Comparison of ENCODE assay signal across 13 cellular contexts in the genomic region with DNA sequence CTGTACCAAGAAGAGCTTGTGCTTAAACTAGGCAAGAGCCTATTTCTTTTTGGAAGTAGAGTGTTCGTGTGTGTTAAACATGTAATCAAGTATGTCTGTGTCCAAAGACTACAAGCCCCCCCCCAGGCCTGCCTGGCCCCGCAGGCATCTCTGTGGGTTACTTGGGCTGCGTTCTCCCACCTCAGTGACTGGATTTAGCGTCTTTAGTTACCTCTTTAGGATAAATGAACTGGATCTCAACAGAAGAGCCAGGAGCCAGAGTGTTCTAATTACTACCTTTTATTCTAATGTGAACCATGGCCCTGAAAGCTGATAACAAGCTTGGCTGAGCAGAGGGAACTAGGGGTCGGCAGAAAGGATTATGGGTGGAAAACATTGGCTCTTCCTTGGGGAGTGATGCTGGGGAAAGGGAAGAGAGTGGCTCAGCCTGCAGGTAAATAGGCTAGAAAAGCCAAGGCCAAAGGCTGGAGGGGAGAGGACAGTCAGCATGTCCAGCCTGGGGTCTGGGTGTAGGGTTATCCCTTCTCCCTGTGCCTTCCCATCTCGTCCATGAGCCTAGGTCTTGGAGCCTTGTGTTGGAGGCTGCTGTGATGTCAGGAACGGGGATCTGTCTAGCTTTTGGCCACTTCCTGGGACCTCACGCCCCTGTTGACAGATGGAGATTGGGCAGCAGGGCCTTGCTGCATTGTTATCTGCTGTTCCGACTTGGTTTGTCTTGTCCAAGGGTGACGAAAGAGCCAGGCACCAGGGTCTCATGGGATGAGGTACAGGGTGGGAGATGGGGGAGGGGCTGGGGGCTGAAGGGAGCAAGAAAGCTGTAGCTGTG. TPM values are rescaled to one million over a fixed set of nuclear protein-coding genes. Genes with fewer than 3 reads are reported as not detected.
DNase-seq lines count a peak whose midpoint lies in the region; ATAC-seq and TF ChIP-seq lines count a peak whose summit lies in the region.
"Had no signal": no experiment of that assay in that cellular context is flagged by ENCODE, and none has a peak within 500 bp of the region (broad histone marks: within the 10 kb centered on the region; RNA-seq: fewer than 3 reads in every experiment).

No MANE protein-coding gene starts in this region.

- CTCF ChIA-PET in activated B cell treated with CpG ODN at 0.5 μM for 24 hours (lab: Charles Lee) (interaction anchor here (10.0 kb wide), 1 partner anchor 32 kb away, joined by 175 read pairs; no protein-coding TSS in a partner anchor), WTC11 (lab: Charles Lee) (interaction anchor here (1.3 to 4.6 kb wide), 2 partner anchors 10 to 35 kb away, joined by 6 to 41 read pairs; a partner anchor contains a TSS)

- peak overlapping the region; percentile 80 for H3K27ac Mint-ChIP-seq in activated B cell treated with CpG ODN at 0.5 μM for 24 hours
- peak overlapping the region; percentile 68 to 78 (median 73) for H3K27ac Mint-ChIP-seq in immature natural killer cell
- no peak overlapping the region for H3K27ac Mint-ChIP-seq in WTC11
- H3K27ac Mint-ChIP-seq: HFFc6 had no signal

- peaks cover 100% of the 10 kb centered on the region for H3K36me3 ChIP-seq in BLaER1

- H3K9ac ChIP-seq in BLaER1, result no peak overlapping the region

- POLR2A ChIA-PET in activated B cell treated with CpG ODN at 0.5 μM for 24 hours (lab: Charles Lee), result interaction anchor here (0.5 to 30.4 kb wide), 6 partner anchors 25 to 724 kb away, joined by 3 to 2478 read pairs (median 5); a partner anchor contains a TSS
- POLR2A ChIA-PET in WTC11 (lab: Charles Lee), result no interaction called here

- H3K4me1 Mint-ChIP-seq in activated B cell treated with CpG ODN at 0.5 μM for 24 hours (peaks cover 61% of the 10 kb centered on the region), immature natural killer cell (peaks cover 4 to 6% of the 10 kb centered on the region in 2 donors), WTC11 (no peaks in the 10 kb centered on the region)

- H3K27me3 ChIP-seq in BLaER1, result no peaks in the 10 kb centered on the region

- peak overlapping the region; percentile 43; the same call in 1 of the 2 replicates for H3K27ac ChIP-seq in BLaER1

- H3K27me3 Mint-ChIP-seq in activated B cell treated with CpG ODN at 0.5 μM for 24 hours (no peaks in the 10 kb centered on the region), immature natural killer cell (ENCODE audit: low read depth in 3 of 3) (peaks cover 3 to 5% (median 5%) of the 10 kb centered on the region in 3 donors), WTC11 (ENCODE audit: low read depth) (no peaks in the 10 kb centered on the region)

- no peak overlapping the region for H3K4me3 ChIP-seq in BLaER1
- H3K4me3 ChIP-seq in GM12865 (ENCODE audit: low read depth, low read length), result no peak overlapping the region
- H3K4me3 ChIP-seq: mucosa of descending colon had no signal

- H4K20me1 ChIP-seq in BLaER1, result peaks cover 97% of the 10 kb centered on the region

- TF ChIP-seq CTCF in GM12865 (IDR thresholded peaks at IDR 0.05; ENCODE audit: insufficient read depth, low read depth, low read length, missing control alignments) (no peak), activated B cell treated with CpG ODN at 0.5 μM for 24 hours (IDR thresholded peaks at IDR 0.05) (no peak), WTC11 (IDR thresholded peaks at IDR 0.05) (no peak)

- ATAC-seq in activated B cell treated with CpG ODN at 0.5 μM for 24 hours (ENCODE audit: low read depth), result no peak
- no peak for ATAC-seq in WTC11

- H3K9me3 ChIP-seq in BLaER1, result no peaks in the 10 kb centered on the region
- H3K9me3 ChIP-seq: mucosa of descending colon had no signal

- intact Hi-C loops in activated B cell treated with CpG ODN at 0.5 μM for 24 hours (cut with micrococcal nuclease), result loop anchor here (1.0 kb wide), 1 partner anchor 8 kb away; no protein-coding TSS in a partner anchor

- H3K36me3 Mint-ChIP-seq in activated B cell treated with CpG ODN at 0.5 μM for 24 hours (ENCODE audit: low read depth) (peaks cover 87% of the 10 kb centered on the region), immature natural killer cell (peaks cover 5 to 25% (median 18%) of the 10 kb centered on the region in 3 donors), WTC11 (peaks cover 37% of the 10 kb centered on the region)

- no peaks in the 10 kb centered on the region for H3K9me3 Mint-ChIP-seq in activated B cell treated with CpG ODN at 0.5 μM for 24 hours
- H3K9me3 Mint-ChIP-seq in immature natural killer cell, result no peaks in the 10 kb centered on the region
- no peaks in the 10 kb centered on the region for H3K9me3 Mint-ChIP-seq in WTC11
- H3K9me3 Mint-ChIP-seq: HFFc6 had no signal

- peak overlapping the region; percentile 16 for H3K4me3 Mint-ChIP-seq in activated B cell treated with CpG ODN at 0.5 μM for 24 hours
- H3K4me3 Mint-ChIP-seq in immature natural killer cell, result no peak overlapping the region
- no peak overlapping the region for H3K4me3 Mint-ChIP-seq in WTC11
- H3K4me3 Mint-ChIP-seq: HFFc6 had no signal

- peak; percentile 57 for DNase-seq in GM12865 (ENCODE audit: low read depth)
- no peak for DNase-seq in activated B cell treated with CpG ODN at 0.5 μM for 24 hours
- no peak for DNase-seq in immature natural killer cell
- DNase-seq in WTC11 (ENCODE audit: low spot score), result no peak
- DNase-seq in cerebellum (ENCODE audit: low spot score), result no peak
- DNase-seq in stimulated activated CD4-positive, alpha-beta T cell treated with anti-CD3 and anti-CD28 coated beads, Interleukin-2, amount 100 ng/mL, for 24 hours, result no peak
- DNase-seq in stimulated activated CD4-positive, alpha-beta T cell treated with anti-CD3 and anti-CD28 coated beads, Interleukin-4, amount 100 ng/mL, for 24 hours, result no peak
- DNase-seq: activated CD8-positive, alpha-beta memory T cell treated with anti-CD3 and anti-CD28 coated beads for 24 hours; HFFc6; mucosa of descending colon; NCI-H1105; stimulated activated naive CD4-positive, alpha-beta T cell had no signal

- H3K4me1 ChIP-seq in BLaER1, result peaks cover 55% of the 10 kb centered on the region

- H3K4me2 ChIP-seq in BLaER1, result no peak overlapping the region

TF ChIP-seq in WTC11, 78 proteins besides CTCF, POLR2A, EP300 and RAD21 (continues in another document):
- TF ChIP-seq, protein P1, sequence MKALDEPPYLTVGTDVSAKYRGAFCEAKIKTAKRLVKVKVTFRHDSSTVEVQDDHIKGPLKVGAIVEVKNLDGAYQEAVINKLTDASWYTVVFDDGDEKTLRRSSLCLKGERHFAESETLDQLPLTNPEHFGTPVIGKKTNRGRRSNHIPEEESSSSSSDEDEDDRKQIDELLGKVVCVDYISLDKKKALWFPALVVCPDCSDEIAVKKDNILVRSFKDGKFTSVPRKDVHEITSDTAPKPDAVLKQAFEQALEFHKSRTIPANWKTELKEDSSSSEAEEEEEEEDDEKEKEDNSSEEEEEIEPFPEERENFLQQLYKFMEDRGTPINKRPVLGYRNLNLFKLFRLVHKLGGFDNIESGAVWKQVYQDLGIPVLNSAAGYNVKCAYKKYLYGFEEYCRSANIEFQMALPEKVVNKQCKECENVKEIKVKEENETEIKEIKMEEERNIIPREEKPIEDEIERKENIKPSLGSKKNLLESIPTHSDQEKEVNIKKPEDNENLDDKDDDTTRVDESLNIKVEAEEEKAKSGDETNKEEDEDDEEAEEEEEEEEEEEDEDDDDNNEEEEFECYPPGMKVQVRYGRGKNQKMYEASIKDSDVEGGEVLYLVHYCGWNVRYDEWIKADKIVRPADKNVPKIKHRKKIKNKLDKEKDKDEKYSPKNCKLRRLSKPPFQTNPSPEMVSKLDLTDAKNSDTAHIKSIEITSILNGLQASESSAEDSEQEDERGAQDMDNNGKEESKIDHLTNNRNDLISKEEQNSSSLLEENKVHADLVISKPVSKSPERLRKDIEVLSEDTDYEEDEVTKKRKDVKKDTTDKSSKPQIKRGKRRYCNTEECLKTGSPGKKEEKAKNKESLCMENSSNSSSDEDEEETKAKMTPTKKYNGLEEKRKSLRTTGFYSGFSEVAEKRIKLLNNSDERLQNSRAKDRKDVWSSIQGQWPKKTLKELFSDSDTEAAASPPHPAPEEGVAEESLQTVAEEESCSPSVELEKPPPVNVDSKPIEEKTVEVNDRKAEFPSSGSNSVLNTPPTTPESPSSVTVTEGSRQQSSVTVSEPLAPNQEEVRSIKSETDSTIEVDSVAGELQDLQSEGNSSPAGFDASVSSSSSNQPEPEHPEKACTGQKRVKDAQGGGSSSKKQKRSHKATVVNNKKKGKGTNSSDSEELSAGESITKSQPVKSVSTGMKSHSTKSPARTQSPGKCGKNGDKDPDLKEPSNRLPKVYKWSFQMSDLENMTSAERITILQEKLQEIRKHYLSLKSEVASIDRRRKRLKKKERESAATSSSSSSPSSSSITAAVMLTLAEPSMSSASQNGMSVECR (CRISPR knock-in tag; IDR thresholded peaks at IDR 0.05; ENCODE audit: borderline replicate concordance), result no peak
- TF ChIP-seq ZNF423 (CRISPR knock-in tag; IDR thresholded peaks at IDR 0.05), result no peak
- TF ChIP-seq, protein P2, sequence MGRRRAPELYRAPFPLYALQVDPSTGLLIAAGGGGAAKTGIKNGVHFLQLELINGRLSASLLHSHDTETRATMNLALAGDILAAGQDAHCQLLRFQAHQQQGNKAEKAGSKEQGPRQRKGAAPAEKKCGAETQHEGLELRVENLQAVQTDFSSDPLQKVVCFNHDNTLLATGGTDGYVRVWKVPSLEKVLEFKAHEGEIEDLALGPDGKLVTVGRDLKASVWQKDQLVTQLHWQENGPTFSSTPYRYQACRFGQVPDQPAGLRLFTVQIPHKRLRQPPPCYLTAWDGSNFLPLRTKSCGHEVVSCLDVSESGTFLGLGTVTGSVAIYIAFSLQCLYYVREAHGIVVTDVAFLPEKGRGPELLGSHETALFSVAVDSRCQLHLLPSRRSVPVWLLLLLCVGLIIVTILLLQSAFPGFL (CRISPR knock-in tag; IDR thresholded peaks at IDR 0.05; ENCODE audit: borderline replicate concordance), result no peak
- no peak for TF ChIP-seq RORB (CRISPR knock-in tag; IDR thresholded peaks at IDR 0.05)
- TF ChIP-seq CREM (CRISPR knock-in tag; IDR thresholded peaks at IDR 0.05), result no peak
- TF ChIP-seq GTF2I (CRISPR knock-in tag; conservative IDR thresholded peaks at IDR 0.05), result no peak

RNA-seq across cellular contexts. Expression of a gene that starts 11.1 kb away (rescaled TPM):
- total RNA-seq in activated B cell treated with CpG ODN at 0.5 μM for 24 hours (5,323 and 5,628 TPM in 2 replicates), WTC11 (2021) (28.2 to 47.6 TPM (median 44.3 TPM) in 3 replicates), cerebellum (11.3 TPM)
- polyA plus RNA-seq in immature natural killer cell, result 1,000 to 10,000 TPM in 2 of 3 donors, 100 to 1,000 TPM in 1; 982 to 1,268 (median 1,061) TPM

RNA-seq across cellular contexts. Expression of a gene that starts 44.1 kb away (rescaled TPM):
- total RNA-seq in activated B cell treated with CpG ODN at 0.5 μM for 24 hours (74.7 and 76.1 TPM in 2 replicates), WTC11 (2021) (130 to 174 TPM (median 133 TPM) in 3 replicates), cerebellum (14.5 TPM)
- 10 to 100 TPM in 1 of 3 donors, 1 to 10 TPM in 2; 3.2 to 21.5 (median 3.5) TPM for polyA plus RNA-seq in immature natural killer cell

RNA-seq across cellular contexts. Expression of a gene that starts 48.0 kb away (rescaled TPM):
- total RNA-seq in activated B cell treated with CpG ODN at 0.5 μM for 24 hours (4,086 and 4,865 TPM in 2 replicates), WTC11 (2021) (2,564 to 2,814 TPM (median 2,812 TPM) in 3 replicates), cerebellum (1,114 TPM)
- 1,000 to 10,000 TPM; 3,321 to 6,011 (median 3,509) TPM for polyA plus RNA-seq in immature natural killer cell

Comparison
In these comparisons a context has a peak if more than half of its experiments do, and no peak if none do; other contexts are left out.
1. RNA of a gene that starts 11.1 kb away (total RNA-seq): 5,323 to 5,628 TPM in activated B cell treated with CpG ODN at 0.5 μM for 24 hours; 28.2 to 47.6 TPM in WTC11 and 11.3 TPM in cerebellum (single experiment); every median in the first group is over 100 times any median in the second.